In genomic region chr10:714214-714613, GRCh38 we compare ENCODE assay signal across 36 cellular contexts. TPM values are rescaled to one million over a fixed set of nuclear protein-coding genes. Genes with fewer than 3 reads are reported as not detected.
DNase-seq lines count a peak whose midpoint lies in the region; ATAC-seq, FAIRE-seq and TF ChIP-seq lines count a peak whose summit lies in the region.
"Had no signal": no experiment of that assay in that cellular context is flagged by ENCODE, and none has a peak within 500 bp of the region (broad histone marks: within the 10 kb centered on the region; RNA-seq: fewer than 3 reads in every experiment).

No MANE protein-coding gene starts in this region.

- H3K23ac ChIP-seq in H1 (ENCODE audit: insufficient read length) = no peak overlapping the region

- H3K4me1 ChIP-seq in A549 (no peaks in the 10 kb centered on the region), HEK293 (ENCODE audit: control insufficient read depth, insufficient read depth, low read length) (no peaks in the 10 kb centered on the region), K562 (replicated peaks in 1 of 2; ENCODE audit: control insufficient read depth in 2 of 2, insufficient read depth in 2 of 2, low read length in 2 of 2) (no peaks in the 10 kb centered on the region), H1 (replicated peaks in 1 of 4; ENCODE audit: control insufficient read depth in 3 of 4, insufficient read depth in 4 of 4, low read length in 3 of 4) (no peaks in the 10 kb centered on the region)
- H3K4me1 ChIP-seq: BE2C, BLaER1 had no signal

- CTCF ChIA-PET in A549 (lab: Yijun Ruan, JAX) = no interaction called here
- CTCF ChIA-PET in HEK293 (lab: Yijun Ruan, JAX) = interaction anchor here (0.7 kb wide), 1 partner anchor 10 kb away, joined by 6 read pairs; no protein-coding TSS in a partner anchor
- CTCF ChIA-PET in K562 (lab: Yijun Ruan, JAX; ENCODE audit: low intra/inter-chr PET ratio) = no interaction called here
- CTCF ChIA-PET in H1 (lab: Charles Lee; ENCODE audit: partially characterized antibody) = interaction anchor here (1.1 kb wide), 1 partner anchor 75 kb away, joined by 3 read pairs; no protein-coding TSS in a partner anchor

- no peak for DNase-seq in A549 (ENCODE audit: low read depth in 1 of 2, low spot score in 1 of 2)
- DNase-seq in K562 (ENCODE audit: extremely low read depth in 1 of 4, low spot score in 3 of 4) = no peak
- no peak for DNase-seq in H1 (ENCODE audit: low read depth in 1 of 2, low spot score in 2 of 2)
- DNase-seq in activated T-cell treated with anti-CD3 and anti-CD28 coated beads, Interleukin-2, amount 50 U/mL, for 72 hours = no peak
- DNase-seq in NCI-H82 treated with DMSO at 0.1 percent for 48 hours (lab: John Stamatoyannopoulos, UW; ENCODE audit: unreplicated experiment) = no peak
- DNase-seq in NCI-H1092 treated with DMSO at 0.1 percent for 48 hours (lab: John Stamatoyannopoulos, UW) = no peak
- DNase-seq: 8988T; ACHN; AML-193; BE2C; C1 segment of cervical spinal cord; Caco-2; Calu3; CD4-positive, alpha-beta memory T cell; CD4-positive, alpha-beta T cell; CD4-positive, CD25-positive, alpha-beta regulatory T cell; CD8-positive, alpha-beta memory T cell; CD8-positive, alpha-beta T cell; COR-L47; DMS 273 treated with DMSO at 0.1 percent for 48 hours; DMS153; DMS53; DMS79; DMS79 treated with DMSO at 0.1 percent for 48 hours; DND-41; EL had no signal

- peaks cover 3 to 10% of the 10 kb centered on the region in 2 donors for H3K9me3 Mint-ChIP-seq in activated T-cell treated with anti-CD3 and anti-CD28 coated beads, Interleukin-2, amount 50 U/mL, for 72 hours

- H3K4ac ChIP-seq in H1 (replicated peaks; ENCODE audit: insufficient read length, low read depth, low read length) = no peak overlapping the region

- no peak for ATAC-seq in A549
- no peak for ATAC-seq in K562
- no peak for ATAC-seq in activated T-cell treated with anti-CD3 and anti-CD28 coated beads, Interleukin-2, amount 50 U/mL, for 72 hours (replicated peaks in 1 of 2)
- no peak for ATAC-seq in HG03442 (IDR thresholded peaks at IDR 0.05; ENCODE audit: unreplicated experiment)
- ATAC-seq: CD8-positive, alpha-beta T cell had no signal

- H3K36me3 ChIP-seq in HEK293 (ENCODE audit: control insufficient read depth in 2 of 2, insufficient read depth in 1 of 2, low read length in 2 of 2) = no peaks in the 10 kb centered on the region
- no peaks in the 10 kb centered on the region for H3K36me3 ChIP-seq in K562 (ENCODE audit: control insufficient read depth, insufficient read depth, low read length)
- no peaks in the 10 kb centered on the region for H3K36me3 ChIP-seq in H1 (ENCODE audit: control insufficient read depth in 2 of 4, insufficient read depth in 4 of 4, low read length in 3 of 4)
- H3K36me3 ChIP-seq: BE2C; BLaER1; BLaER1 treated with 17β-estradiol and CSF1 and Interleukin-3, amounts not matched to agents 10 nM and 100 nM had no signal

- no peak overlapping the region for H3K4me3 Mint-ChIP-seq in activated T-cell treated with anti-CD3 and anti-CD28 coated beads, Interleukin-2, amount 50 U/mL, for 72 hours
- H3K4me3 Mint-ChIP-seq: B cell; CD14-positive monocyte; CD4-positive, alpha-beta memory T cell; CD4-positive, alpha-beta T cell; CD4-positive, CD25-positive, alpha-beta regulatory T cell; CD8-positive, alpha-beta memory T cell; CD8-positive, alpha-beta T cell had no signal

- TF ChIP-seq RAD21 in A549 (conservative IDR thresholded peaks at IDR 0.05 in 1 of 2, IDR thresholded peaks at IDR 0.05 in 1 of 2) (no peak), K562 (CRISPR knock-in tag; conservative IDR thresholded peaks at IDR 0.05 in 1 of 2, IDR thresholded peaks at IDR 0.05 in 1 of 2) (no peak), H1 (IDR thresholded peaks at IDR 0.05 in 1 of 2, conservative IDR thresholded peaks at IDR 0.05 in 1 of 2; ENCODE audit: low read depth in 2 of 2, low read length in 2 of 2) (no peak)

- intact Hi-C loops in K562 (cut with micrococcal nuclease) = no loop called here

- H3K56ac ChIP-seq in H1 (replicated peaks; ENCODE audit: insufficient read length, low read depth, low read length) = no peak overlapping the region

- TF ChIP-seq EP300 in A549 (IDR thresholded peaks at IDR 0.05) = no peak
- TF ChIP-seq EP300 in K562 (IDR thresholded peaks at IDR 0.05; ENCODE audit: low read length) = no peak
- no peak for TF ChIP-seq EP300 in H1 (IDR thresholded peaks at IDR 0.05; ENCODE audit: borderline replicate concordance in 1 of 2, low read depth in 2 of 2, low read length in 2 of 2)

- no peak overlapping the region for H3K27ac ChIP-seq in A549
- no peak overlapping the region for H3K27ac ChIP-seq in HEK293 (ENCODE audit: extremely low read depth, low read depth, low read length)
- no peak overlapping the region for H3K27ac ChIP-seq in K562 (ENCODE audit: extremely low read depth, low read depth, low read length)
- no peak overlapping the region for H3K27ac ChIP-seq in H1 (ENCODE audit: low read depth, low read length)
- H3K27ac ChIP-seq: 22Rv1; BLaER1; BLaER1 treated with 17β-estradiol and CSF1 and Interleukin-3, amounts not matched to agents 10 nM and 100 nM; C4-2B had no signal

- H2AK5ac ChIP-seq in H1 (ENCODE audit: low read depth, low read length) = no peak overlapping the region

- H4K8ac ChIP-seq in H1 (ENCODE audit: extremely low read depth, insufficient read depth, low read length) = no peak overlapping the region

- no peak overlapping the region for H3K18ac ChIP-seq in H1 (ENCODE audit: extremely low read depth, low read length)

- no peaks in the 10 kb centered on the region for H3K79me2 ChIP-seq in K562 (ENCODE audit: control insufficient read depth, insufficient read depth, low read length)
- H3K79me2 ChIP-seq in H1 (ENCODE audit: control insufficient read depth in 1 of 2, insufficient read depth in 2 of 2, low read length in 2 of 2) = no peaks in the 10 kb centered on the region

- H3K27ac Mint-ChIP-seq in activated T-cell treated with anti-CD3 and anti-CD28 coated beads, Interleukin-2, amount 50 U/mL, for 72 hours = no peak overlapping the region
- H3K27ac Mint-ChIP-seq: B cell; CD14-positive monocyte; CD4-positive, alpha-beta memory T cell; CD4-positive, alpha-beta T cell; CD4-positive, CD25-positive, alpha-beta regulatory T cell; CD8-positive, alpha-beta memory T cell; CD8-positive, alpha-beta T cell had no signal

- peaks cover 1 to 5% of the 10 kb centered on the region in 2 donors for H3K36me3 Mint-ChIP-seq in activated T-cell treated with anti-CD3 and anti-CD28 coated beads, Interleukin-2, amount 50 U/mL, for 72 hours (ENCODE audit: insufficient read depth in 2 of 2)
- H3K36me3 Mint-ChIP-seq: CD14-positive monocyte; CD4-positive, alpha-beta memory T cell; CD4-positive, CD25-positive, alpha-beta regulatory T cell; CD8-positive, alpha-beta T cell had no signal

- peaks cover 0 to 4% of the 10 kb centered on the region in 2 experiments; a peak in 2 of 5 replicates for H3K27me3 ChIP-seq in K562 (ENCODE audit: control insufficient read depth in 2 of 2, insufficient read depth in 2 of 2, low read length in 2 of 2)
- no peaks in the 10 kb centered on the region for H3K27me3 ChIP-seq in H1 (replicated peaks in 1 of 4; ENCODE audit: control insufficient read depth in 3 of 4, extremely low read depth in 1 of 4, insufficient read depth in 3 of 4, low read length in 3 of 4)
- H3K27me3 ChIP-seq: BE2C; BLaER1; BLaER1 treated with 17β-estradiol and CSF1 and Interleukin-3, amounts not matched to agents 10 nM and 100 nM had no signal

- H2BK12ac ChIP-seq in H1 (ENCODE audit: low read depth, low read length) = no peak overlapping the region

- no peaks in the 10 kb centered on the region for H3K23me2 ChIP-seq in H1 (ENCODE audit: low read depth, low read length)

- no peaks in the 10 kb centered on the region for H4K20me1 ChIP-seq in K562 (replicated peaks; ENCODE audit: control insufficient read depth, insufficient read depth, low read length)
- no peaks in the 10 kb centered on the region for H4K20me1 ChIP-seq in H1 (replicated peaks in 1 of 2; ENCODE audit: control insufficient read depth in 1 of 2, insufficient read depth in 2 of 2, low read length in 2 of 2)
- H4K20me1 ChIP-seq: BLaER1; BLaER1 treated with 17β-estradiol and CSF1 and Interleukin-3, amounts not matched to agents 10 nM and 100 nM had no signal

- no peaks in the 10 kb centered on the region for H3K9me1 ChIP-seq in K562 (ENCODE audit: control insufficient read depth, insufficient read depth, low read length)

- H2BK120ac ChIP-seq in H1 (replicated peaks; ENCODE audit: low read depth, low read length) = no peak overlapping the region

- in situ Hi-C loops in K562 (cut with MboI) = no loop called here

- H3K4me2 ChIP-seq in A549 (no peak overlapping the region), K562 (ENCODE audit: insufficient read depth, low read length) (no peak overlapping the region), H1 (ENCODE audit: insufficient read depth in 1 of 2, low read depth in 2 of 2, low read length in 2 of 2) (no peak overlapping the region)
- H3K4me2 ChIP-seq: BLaER1; BLaER1 treated with 17β-estradiol and CSF1 and Interleukin-3, amounts not matched to agents 10 nM and 100 nM had no signal

- H3K4me1 Mint-ChIP-seq in activated T-cell treated with anti-CD3 and anti-CD28 coated beads, Interleukin-2, amount 50 U/mL, for 72 hours (ENCODE audit: low read depth) = no peaks in the 10 kb centered on the region
- H3K4me1 Mint-ChIP-seq: B cell; CD14-positive monocyte; CD4-positive, CD25-positive, alpha-beta regulatory T cell; CD8-positive, alpha-beta memory T cell had no signal

- H2BK20ac ChIP-seq in H1 (ENCODE audit: low read length) = no peak overlapping the region

- H3K79me1 ChIP-seq in H1 (ENCODE audit: low read depth, low read length) = no peaks in the 10 kb centered on the region

- H2AFZ ChIP-seq in K562 (ENCODE audit: low read depth, low read length) (no peak overlapping the region), H1 (ENCODE audit: low read length) (no peak overlapping the region)

- H3K9ac ChIP-seq in K562 (ENCODE audit: insufficient read depth in 1 of 2, low read depth in 2 of 2, low read length in 2 of 2) = no peak overlapping the region
- H3K9ac ChIP-seq in H1 (replicated peaks in 1 of 4; ENCODE audit: extremely low read depth in 1 of 4, low read depth in 3 of 4, low read length in 3 of 4) = no peak overlapping the region
- H3K9ac ChIP-seq: BLaER1; BLaER1 treated with 17β-estradiol and CSF1 and Interleukin-3, amounts not matched to agents 10 nM and 100 nM had no signal

- no peak for TF ChIP-seq POLR2A in A549 (IDR thresholded peaks at IDR 0.05; ENCODE audit: low read length)
- no peak for TF ChIP-seq POLR2A in K562 (conservative IDR thresholded peaks at IDR 0.05)
- no peak for TF ChIP-seq POLR2A in H1 (IDR thresholded peaks at IDR 0.05; ENCODE audit: control extremely low read depth in 1 of 2, low read depth in 2 of 2, low read length in 2 of 2)

- no peak overlapping the region for H4K91ac ChIP-seq in H1 (replicated peaks; ENCODE audit: insufficient read length, low read length)

- POLR2A ChIA-PET in A549 (lab: Yijun Ruan, JAX) (no interaction called here), HEK293 (lab: Yijun Ruan, JAX) (no interaction called here), K562 (lab: Yijun Ruan, JAX) (no interaction called here), H1 (lab: Charles Lee; ENCODE audit: partially characterized antibody) (no interaction called here)

- FAIRE-seq in A549 (lab: Jason Lieb, UNC) = no peak
- FAIRE-seq in K562 (lab: Jason Lieb, UNC) = no peak
- FAIRE-seq in H1 (lab: Jason Lieb, UNC) = no peak
- FAIRE-seq: A204.1, D721Med had no signal

- WGBS in A549 (ENCODE audit: missing lambda C conversion rate) = under 1% methylated on average over 3 of the region's 3 CpGs
- 0% methylated on average over 3 of the region's 3 CpGs for WGBS in K562 (ENCODE audit: insufficient coverage, low coverage, missing lambda C conversion rate)
- 83% methylated on average over 3 of the region's 3 CpGs; no CpG with 5 or more reads in 1 of the 2 experiments for WGBS in H1 (ENCODE audit: extremely low coverage in 1 of 2, insufficient coverage in 1 of 2, insufficient read length in 1 of 2, insufficient replicate concordance in 2 of 2, low coverage in 1 of 2, low lambda C conversion rate in 2 of 2, missing lambda C conversion rate in 1 of 2), 2 experiments

- H2BK5ac ChIP-seq in H1 (ENCODE audit: low read depth, low read length) = no peak overlapping the region

- H3K9me3 ChIP-seq in A549 (peaks cover 26% of the 10 kb centered on the region), HEK293 (ENCODE audit: control insufficient read depth, insufficient read depth, low read depth, low read length) (no peaks in the 10 kb centered on the region; the same call in 1 of the 2 replicates), K562 (replicated peaks; ENCODE audit: control insufficient read depth, insufficient read depth, low read depth, low read length) (no peaks in the 10 kb centered on the region), H1 (ENCODE audit: insufficient read depth in 2 of 2, low read depth in 1 of 2, low read length in 1 of 2) (peaks cover 12 to 14% of the 10 kb centered on the region in 2 experiments)
- H3K9me3 ChIP-seq: BE2C, Caco-2 had no signal

- H2BK15ac ChIP-seq in H1 (ENCODE audit: low read length) = no peak overlapping the region

- no peak overlapping the region for H4K5ac ChIP-seq in H1 (ENCODE audit: insufficient read length, low read depth, low read length)

- H3K4me3 ChIP-seq in A549 (no peak overlapping the region), HEK293 (ENCODE audit: low read depth, low read length) (no peak overlapping the region), K562 (no peak overlapping the region), H1 (ENCODE audit: extremely low read depth in 1 of 4, insufficient read depth in 2 of 4, low read depth in 3 of 4, low read length in 4 of 4) (no peak overlapping the region)
- H3K4me3 ChIP-seq: BLaER1; BLaER1 treated with 17β-estradiol and CSF1 and Interleukin-3, amounts not matched to agents 10 nM and 100 nM had no signal

- TF ChIP-seq CTCF in A549 (IDR thresholded peaks at IDR 0.05) (no peak), HEK293 (tag by site-specific recombination; IDR thresholded peaks at IDR 0.05) (no peak), K562 (IDR thresholded peaks at IDR 0.05 in 2 of 3, conservative IDR thresholded peaks at IDR 0.05 in 1 of 3; ENCODE audit: insufficient read depth in 2 of 3, low read depth in 1 of 3, low read length in 3 of 3) (no peak), H1 (IDR thresholded peaks at IDR 0.05; ENCODE audit: control extremely low read depth in 1 of 3, insufficient read depth in 1 of 3, low read depth in 1 of 3, low read length in 3 of 3) (no peak)

- H3K14ac ChIP-seq in H1 (ENCODE audit: insufficient read length) = no peak overlapping the region

- peaks cover 17% of the 10 kb centered on the region for H3K27me3 Mint-ChIP-seq in activated T-cell treated with anti-CD3 and anti-CD28 coated beads, Interleukin-2, amount 50 U/mL, for 72 hours (ENCODE audit: low read depth)
- H3K27me3 Mint-ChIP-seq: CD4-positive, CD25-positive, alpha-beta regulatory T cell had no signal

- no TSS peak for BruUV-seq in K562 (replicated peaks; lab: Mats Ljungman, UMichigan)

RNA-seq across cellular contexts. Expression of gene DIP2C, which starts 24.7 kb away (rescaled TPM):
- polyA plus RNA-seq in A549 (2011; rRNA removed) = 3.7 and 5.7 TPM in 2 replicates
- 4.1 and 5.0 TPM in 2 replicates for polyA plus RNA-seq in A549 (2012; cell fraction: cytosol; rRNA removed)
- polyA plus RNA-seq in A549 (2012; cell fraction: nucleus; rRNA removed) = 5.9 and 7.2 TPM in 2 replicates
- polyA plus RNA-seq in A549 (2017; fragmentation: RNase III; extraction: RNeasy Plus Mini Kit Qiagen cat#74134 plus additional on column Dnase treatment) = 4.2 to 5.5 TPM (median 5.0 TPM) in 3 replicates
- 7.9 and 10.0 TPM in 2 replicates for polyA minus RNA-seq in A549 (2011; rRNA and poly(A)+ RNA removed)
- total RNA-seq in K562 (2011; cell fraction: chromatin; rRNA removed; ENCODE audit: low replicate concordance) = not detected in 2 replicates
- not detected in 2 replicates for total RNA-seq in K562 (2011; cell fraction: nucleolus; rRNA removed)
- total RNA-seq in K562 (2011; cell fraction: nucleoplasm; rRNA removed) = not detected in 2 replicates
- total RNA-seq in K562 (2014; rRNA removed) = not detected in 2 replicates
- total RNA-seq in K562 (2014; rRNA removed; fragmentation: Illumina TruSeq; extraction: Trizol) = not detected in 2 replicates
- not detected in 2 replicates for total RNA-seq in K562 (2015; rRNA removed; fragmentation: Illumina TruSeq; extraction: Trizol)
- 0.09 TPM in 1 of 2 replicates, not detected in the other for total RNA-seq in K562 (2021)
- polyA plus RNA-seq in K562 (2011; rRNA removed) = not detected in 2 replicates
- not detected in 2 replicates for polyA plus RNA-seq in K562 (2011; cell fraction: cytosol; rRNA removed)
- not detected in 2 replicates for polyA plus RNA-seq in K562 (2011; cell fraction: nucleus; rRNA removed)
- 0.01 and 0.03 TPM in 2 replicates for polyA plus RNA-seq in K562 (2012)
- not detected in 2 replicates for polyA plus RNA-seq in K562 (2014; fragmentation: Illumina TruSeq; extraction: Trizol)
- under 1 TPM in 1 of 2 experiments, not detected in 1; 0.01 TPM for polyA plus RNA-seq in K562 (2014; fragmentation: Nextera tagmentation; extraction: Ambion mirVana)
- polyA plus RNA-seq in K562 (2014; rRNA removed) = not detected in 2 replicates
- polyA minus RNA-seq in K562 (2011; rRNA and poly(A)+ RNA removed) = not detected in 2 replicates
- polyA minus RNA-seq in K562 (2011; cell fraction: cytosol; rRNA and poly(A)+ RNA removed) = not detected in 2 replicates
- not detected in 2 replicates for polyA minus RNA-seq in K562 (2011; cell fraction: nucleus; rRNA and poly(A)+ RNA removed)
- 8.8 and 9.3 TPM in 2 replicates for total RNA-seq in H1 (2021; fragmentation: NEBNext Ultra II Directional; extraction: Animal tissue kit (Norgen Biotek cat#: 25700))
- 3.8 and 6.1 TPM in 2 replicates for polyA plus RNA-seq in H1 (2011; rRNA removed)
- polyA plus RNA-seq in H1 (2011; cell fraction: cytosol; rRNA removed) = 3.8 TPM
- 13.3 TPM for polyA plus RNA-seq in H1 (2011; cell fraction: nucleus; rRNA removed)
- polyA plus RNA-seq in H1 (2012, experiment 1 of 2) = 5.4 to 6.5 TPM (median 6.2 TPM) in 4 replicates
- polyA plus RNA-seq in H1 (2012, experiment 2 of 2) = 1.4 TPM
- polyA plus RNA-seq in H1 (2013, experiment 1 of 2) = 3.3 TPM
- polyA plus RNA-seq in H1 (2013, experiment 2 of 2) = 3.0 TPM
- 8.7 and 9.7 TPM in 2 replicates for polyA minus RNA-seq in H1 (2011; rRNA and poly(A)+ RNA removed)
- 6.4 TPM for polyA minus RNA-seq in H1 (2011; cell fraction: cytosol; rRNA and poly(A)+ RNA removed)
- 11.3 TPM for polyA minus RNA-seq in H1 (2011; cell fraction: nucleus; rRNA and poly(A)+ RNA removed)
- 1 to 10 TPM in 1 of 2 donors, under 1 TPM in 1; 0.70 to 1.6 TPM for total RNA-seq in activated T-cell treated with anti-CD3 and anti-CD28 coated beads, Interleukin-2, amount 50 U/mL, for 72 hours
- polyA plus RNA-seq: CD14-positive monocyte had no signal

Comparison
In these comparisons a context has a peak if more than half of its experiments do, and no peak if none do; other contexts are left out.
1. CTCF ChIA-PET loops: an anchor here in HEK293 (0.7 kb wide) and H1 (1.1 kb wide); none called in A549 and K562.